In the genomic region with DNA sequence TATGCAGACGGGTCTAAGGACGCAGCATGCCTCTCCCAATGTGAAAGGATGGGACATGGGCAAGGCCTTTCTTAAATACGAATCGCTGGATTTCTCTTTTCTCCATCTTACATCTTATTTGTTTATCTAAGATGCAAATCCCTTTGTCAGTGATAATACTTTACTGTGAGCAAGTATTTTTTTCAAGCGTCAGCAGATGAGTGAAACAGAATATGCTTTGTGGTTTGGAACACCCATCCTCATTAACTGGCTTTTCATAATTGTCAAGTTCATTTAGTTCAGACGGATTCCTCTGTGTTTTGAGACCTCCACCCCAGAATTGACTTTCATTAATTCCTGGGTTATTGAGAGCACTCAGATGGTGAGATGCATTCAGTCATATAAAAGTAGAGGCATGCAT, we compare ENCODE assay signal across 13 cellular contexts.
A peak's percentile ranks its signal among the peaks of the same experiment; 100 is the strongest.
DNase-seq lines count a peak whose midpoint lies in the region; ATAC-seq and TF ChIP-seq lines count a peak whose summit lies in the region.
"Had no signal": no experiment of that assay in that cellular context is flagged by ENCODE, and none has a peak within 500 bp of the region (broad histone marks: within the 10 kb centered on the region; RNA-seq: fewer than 3 reads in every experiment).

No MANE protein-coding gene starts in this region.

- DNase-seq in PC-3, result no peak
- DNase-seq in NCI-H82 treated with DMSO at 0.1 percent for 48 hours (lab: John Stamatoyannopoulos, UW; ENCODE audit: unreplicated experiment), result no peak
- no peak for DNase-seq in NCI-H748 (lab: John Stamatoyannopoulos, UW; ENCODE audit: unreplicated experiment)
- DNase-seq in head of caudate nucleus, result no peak
- DNase-seq: activated B cell treated with CpG ODN at 0.5 μM for 24 hours; activated gamma-delta T cell; NCI-H774; stimulated activated CD4-positive, alpha-beta T cell treated with anti-CD3 and anti-CD28 coated beads, Interleukin-4, amount 100 ng/mL, for 4 hours; testis had no signal

- H3K4me3 ChIP-seq in PC-3 (ENCODE audit: low read length) (peak overlapping the region; percentile 55), parathyroid adenoma (ENCODE audit: low read depth, low read length) (peak overlapping the region; percentile 28)
- H3K4me3 ChIP-seq: skin epidermis, testis had no signal

- no TSS peak for BruUV-seq in PC-3 (replicated peaks; lab: Mats Ljungman, UMichigan)

- H3K27me3 ChIP-seq in PC-3 (ENCODE audit: low read length) (no peaks in the 10 kb centered on the region), parathyroid adenoma (ENCODE audit: control insufficient read depth, insufficient read depth, low read length) (no peaks in the 10 kb centered on the region)
- H3K27me3 ChIP-seq: testis had no signal

- POLR2A ChIA-PET in PC-3 (lab: Charles Lee; ENCODE audit: unreplicated experiment), result no interaction called here

- H3F3A ChIP-seq in PC-3 (ENCODE audit: low read length, unreplicated experiment), result no peaks in the 10 kb centered on the region

- ATAC-seq in GM18867 (IDR thresholded peaks at IDR 0.05; ENCODE audit: unreplicated experiment) (peak; percentile 34), HG02798 (IDR thresholded peaks at IDR 0.05; ENCODE audit: poor library complexity, unreplicated experiment) (peak; percentile 6), PC-3 (no peak)

- intact Hi-C loops in PC-3 (cut with micrococcal nuclease), result no loop called here
- intact Hi-C loops in head of caudate nucleus (cut with DNase I), result no loop called here

- H3K27ac ChIP-seq in PC-3 (ENCODE audit: low read length) (no peak overlapping the region), parathyroid adenoma (no peak overlapping the region)
- H3K27ac ChIP-seq: skin epidermis, testis had no signal

- H3K9ac ChIP-seq in PC-3 (ENCODE audit: low read length) (no peak overlapping the region), parathyroid adenoma (no peak overlapping the region)

- no peaks in the 10 kb centered on the region for H4K20me1 ChIP-seq in PC-3 (ENCODE audit: low read length)

- no peaks in the 10 kb centered on the region for H3K36me3 ChIP-seq in PC-3 (ENCODE audit: low read depth, low read length)
- no peaks in the 10 kb centered on the region for H3K36me3 ChIP-seq in parathyroid adenoma (ENCODE audit: control insufficient read depth, insufficient read depth, low read length)

- H2AFZ ChIP-seq in PC-3 (ENCODE audit: low read length) (peak overlapping the region; percentile 50; the same call in 1 of the 2 replicates), parathyroid adenoma (no peak overlapping the region)

- H3K9me3 ChIP-seq in PC-3 (ENCODE audit: low read length) (no peaks in the 10 kb centered on the region), parathyroid adenoma (ENCODE audit: control insufficient read depth, low read length) (no peaks in the 10 kb centered on the region)
- H3K9me3 ChIP-seq: testis had no signal

- H3K4me1 ChIP-seq in PC-3 (ENCODE audit: insufficient read depth, low read length) (0 out of 2 replicates have a peak, but pooled peaks cover 8% of the 10 kb centered on the region), parathyroid adenoma (no peaks in the 10 kb centered on the region)
- H3K4me1 ChIP-seq: testis had no signal

- TF ChIP-seq CTCF in PC-3 (conservative IDR thresholded peaks at IDR 0.05; ENCODE audit: low read depth, low read length), result no peak
- TF ChIP-seq CTCF in parathyroid adenoma (IDR thresholded peaks at IDR 0.05), result no peak

- H3K79me2 ChIP-seq in PC-3 (ENCODE audit: low read length) (no peaks in the 10 kb centered on the region), parathyroid adenoma (no peaks in the 10 kb centered on the region)

- CTCF ChIA-PET in PC-3 (lab: Charles Lee), result no interaction called here

- peak overlapping the region; percentile 72 for H3K4me2 ChIP-seq in PC-3 (ENCODE audit: low read length)
- peak overlapping the region; percentile 77 for H3K4me2 ChIP-seq in parathyroid adenoma (ENCODE audit: low read length)

- no peaks in the 10 kb centered on the region for H3K9me2 ChIP-seq in PC-3 (replicated peaks; ENCODE audit: low read length)
